9 cellular contexts compared by ENCODE assay signal in the genomic region with DNA sequence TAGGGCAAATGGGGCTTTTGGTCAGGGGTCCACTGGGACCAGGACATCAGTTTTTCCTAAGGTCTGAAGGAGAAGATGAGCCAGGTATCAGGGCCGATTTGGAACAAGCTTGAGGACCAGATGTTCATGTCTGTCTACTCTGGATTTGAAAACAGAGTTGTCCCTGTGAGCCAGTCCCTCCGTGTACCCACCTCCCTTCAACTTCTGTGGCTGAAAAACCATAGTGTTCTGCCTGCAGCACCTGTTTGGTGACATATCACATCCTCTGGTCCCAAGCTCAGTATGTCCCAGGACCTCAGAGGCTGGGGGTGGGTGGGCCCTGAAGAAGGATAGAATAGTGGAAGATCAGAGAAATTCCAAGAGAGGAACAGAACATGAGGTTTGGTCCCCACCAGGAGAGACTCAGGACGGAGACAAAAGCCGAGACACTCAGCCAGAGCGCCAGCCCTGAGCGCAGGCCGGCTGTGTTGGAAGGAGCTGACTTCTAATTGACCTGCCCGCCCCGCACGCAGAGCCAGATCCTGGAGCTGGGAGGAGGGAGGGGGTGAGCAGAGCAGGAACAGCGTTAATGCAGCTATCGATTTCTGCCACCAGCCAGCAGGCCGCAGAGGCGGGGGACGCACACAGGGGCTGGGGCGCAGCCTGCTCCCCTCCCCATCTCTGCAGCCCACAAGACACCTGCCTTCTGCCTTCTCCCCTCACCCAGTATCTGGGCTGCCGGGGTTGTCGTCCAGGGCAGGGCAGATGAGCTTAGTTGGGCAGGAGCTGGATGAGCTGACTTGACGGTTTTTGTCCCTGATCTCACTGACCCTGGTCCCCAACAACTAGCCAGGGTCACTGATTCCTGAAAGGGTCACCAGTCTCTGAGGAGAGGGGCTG. TPM values are rescaled to one million over a fixed set of nuclear protein-coding genes. Genes with fewer than 3 reads are reported as not detected.
DNase-seq lines count a peak whose midpoint lies in the region; ATAC-seq, FAIRE-seq and TF ChIP-seq lines count a peak whose summit lies in the region.
"Had no signal": no experiment of that assay in that cellular context is flagged by ENCODE, and none has a peak within 500 bp of the region (broad histone marks: within the 10 kb centered on the region; RNA-seq: fewer than 3 reads in every experiment).

No MANE protein-coding gene starts in this region.

- no peak overlapping the region for H3K23ac ChIP-seq in IMR-90 (ENCODE audit: low read depth, low read length)

- no peak overlapping the region for H2BK5ac ChIP-seq in IMR-90 (ENCODE audit: low read depth, low read length, poor library complexity, severe bottlenecking)

- H3K4ac ChIP-seq in IMR-90 (ENCODE audit: low read depth, low read length), result no peak overlapping the region

- no peak overlapping the region for H4K91ac ChIP-seq in IMR-90 (ENCODE audit: insufficient read depth, low read depth, low read length)

- H3K36me3 ChIP-seq in IMR-90 (ENCODE audit: control insufficient read depth, insufficient read depth, low read length) (peaks cover 22% of the 10 kb centered on the region), K562 (ENCODE audit: control insufficient read depth, insufficient read depth, low read length) (peaks cover 60% of the 10 kb centered on the region; the same call in 2 of the 3 replicates), lower lobe of right lung (peaks cover 20% of the 10 kb centered on the region), stomach smooth muscle (ENCODE audit: control insufficient read depth in 2 of 2, insufficient read depth in 2 of 2, low read length in 2 of 2) (peaks cover 2 to 16% of the 10 kb centered on the region in 2 donors)

- H3K27ac ChIP-seq in IMR-90 (ENCODE audit: insufficient read depth, low read length) (no peak overlapping the region), K562 (ENCODE audit: extremely low read depth, low read depth, low read length) (no peak overlapping the region), lower lobe of right lung (peak overlapping the region; percentile 6), stomach smooth muscle (ENCODE audit: low read length) (peak overlapping the region; percentile 55)

- TF ChIP-seq EP300 in K562 (IDR thresholded peaks at IDR 0.05; ENCODE audit: low read length), result no peak

- no peak overlapping the region for H3K18ac ChIP-seq in IMR-90 (ENCODE audit: low read depth, low read length)

- no peak overlapping the region for H2BK20ac ChIP-seq in IMR-90 (ENCODE audit: low read depth, low read length)

- CTCF ChIA-PET in IMR-90 (lab: Yijun Ruan, JAX), result interaction anchor here (1.6 kb wide), 1 partner anchor 88 kb away, joined by 6 read pairs; no protein-coding TSS in a partner anchor
- CTCF ChIA-PET in K562 (lab: Yijun Ruan, JAX; ENCODE audit: low intra/inter-chr PET ratio), result no interaction called here

- no peak overlapping the region for H4K8ac ChIP-seq in IMR-90 (ENCODE audit: low read depth in 2 of 2, low read length in 2 of 2)

- WGBS in IMR-90 (ENCODE audit: extremely low coverage in 2 of 2, insufficient read length in 1 of 2), 2 experiments, result 83% methylated on average over 2 of the region's 19 CpGs; no CpG with 5 or more reads in 1 of the 2 experiments
- 56% methylated on average over 15 of the region's 19 CpGs for WGBS in K562 (ENCODE audit: insufficient coverage, low coverage, missing lambda C conversion rate)

- intact Hi-C loops in IMR-90 (cut with micrococcal nuclease) (no loop called here), K562 (cut with micrococcal nuclease) (no loop called here), lower lobe of right lung (cut with DNase I) (no loop called here)

- H3K4me1 ChIP-seq in IMR-90 (ENCODE audit: control insufficient read depth, insufficient read depth, low read length) (peaks cover 16% of the 10 kb centered on the region), K562 (replicated peaks in 1 of 2; ENCODE audit: control insufficient read depth in 2 of 2, insufficient read depth in 2 of 2, low read length in 2 of 2) (peaks cover 21 to 59% of the 10 kb centered on the region in 2 experiments; a peak in 4 of 5 replicates), lower lobe of right lung (peaks cover 33% of the 10 kb centered on the region), stomach smooth muscle (ENCODE audit: control insufficient read depth, insufficient read depth, low read length) (peaks cover 53% of the 10 kb centered on the region)

- BruUV-seq in IMR-90 (replicated peaks; lab: Mats Ljungman, UMichigan) (no TSS peak), K562 (replicated peaks; lab: Mats Ljungman, UMichigan) (no TSS peak)

- H3K9me1 ChIP-seq in IMR-90 (ENCODE audit: insufficient read depth, low read length), result peaks cover 18% of the 10 kb centered on the region
- H3K9me1 ChIP-seq in K562 (ENCODE audit: control insufficient read depth, insufficient read depth, low read length), result peaks cover 6% of the 10 kb centered on the region

- H3K14ac ChIP-seq in IMR-90 (replicated peaks; ENCODE audit: low read depth, low read length), result no peak overlapping the region

- no peak overlapping the region for H3K56ac ChIP-seq in IMR-90 (ENCODE audit: extremely low read depth, insufficient read depth, low read length)

- no peak for TF ChIP-seq POLR2A in IMR-90 (IDR thresholded peaks at IDR 0.05; ENCODE audit: low read depth, low read length)
- TF ChIP-seq POLR2A in K562 (conservative IDR thresholded peaks at IDR 0.05), result no peak

- H3K4me3 ChIP-seq in IMR-90 (ENCODE audit: insufficient read depth, low read depth, low read length), result no peak overlapping the region
- H3K4me3 ChIP-seq in K562, result no peak overlapping the region
- no peak overlapping the region for H3K4me3 ChIP-seq in lower lobe of right lung
- peak overlapping the region; percentile 34 to 35 for H3K4me3 ChIP-seq in stomach smooth muscle (ENCODE audit: low read length in 2 of 2)

- DNase-seq in IMR-90, result no peak
- DNase-seq in K562 (ENCODE audit: extremely low read depth in 1 of 4, low spot score in 3 of 4), result peak in 1 of 4 experiments; percentile 36
- no peak for DNase-seq in lower lobe of right lung
- DNase-seq in CD1c-positive myeloid dendritic cell (ENCODE audit: extremely low spot score), result no peak
- DNase-seq: activated CD4-positive, alpha-beta memory T cell treated with anti-CD3 and anti-CD28 coated beads for 36 hours; Kasumi-1 had no signal

- H2AFZ ChIP-seq in IMR-90 (replicated peaks; ENCODE audit: low read length, poor library complexity) (no peak overlapping the region), K562 (ENCODE audit: low read depth, low read length) (no peak overlapping the region)

- FAIRE-seq in K562 (lab: Jason Lieb, UNC), result peak; percentile 67

- H3K79me2 ChIP-seq in K562 (ENCODE audit: control insufficient read depth, insufficient read depth, low read length), result peaks cover 84% of the 10 kb centered on the region

- in situ Hi-C loops in IMR-90 (cut with MboI; ENCODE audit: low sequenced_read_pairs) (no loop called here), K562 (cut with MboI) (no loop called here)

- H3K9me3 ChIP-seq in IMR-90 (ENCODE audit: control insufficient read depth, insufficient read depth, low read length) (no peaks in the 10 kb centered on the region), K562 (replicated peaks; ENCODE audit: control insufficient read depth, insufficient read depth, low read depth, low read length) (no peaks in the 10 kb centered on the region), lower lobe of right lung (no peaks in the 10 kb centered on the region), stomach smooth muscle (ENCODE audit: control insufficient read depth in 2 of 2, low read length in 2 of 2) (no peaks in the 10 kb centered on the region)

- no peak overlapping the region for H2BK15ac ChIP-seq in IMR-90 (ENCODE audit: low read depth, low read length)

- H3K9ac ChIP-seq in IMR-90 (ENCODE audit: low read depth, low read length), result no peak overlapping the region
- H3K9ac ChIP-seq in K562 (ENCODE audit: insufficient read depth in 1 of 2, low read depth in 2 of 2, low read length in 2 of 2), result peak overlapping the region in 1 of 2 experiments; percentile 66; a peak in 2 of 4 replicates
- peak overlapping the region in 1 of 2 donors; percentile 52 for H3K9ac ChIP-seq in stomach smooth muscle (ENCODE audit: low read length in 2 of 2)

- TF ChIP-seq CTCF in IMR-90 (conservative IDR thresholded peaks at IDR 0.05; ENCODE audit: low read depth, low read length), result no peak
- no peak for TF ChIP-seq CTCF in K562 (IDR thresholded peaks at IDR 0.05 in 2 of 3, conservative IDR thresholded peaks at IDR 0.05 in 1 of 3; ENCODE audit: insufficient read depth in 2 of 3, low read depth in 1 of 3, low read length in 3 of 3)
- no peak for TF ChIP-seq CTCF in lower lobe of right lung (IDR thresholded peaks at IDR 0.05)

- dilution Hi-C loops in IMR-90 (cut with HindIII; ENCODE audit: low sequenced_read_pairs, unreplicated experiment), result no loop called here

- H3K27me3 ChIP-seq in IMR-90 (ENCODE audit: control insufficient read depth, insufficient read depth, low read length), result no peaks in the 10 kb centered on the region
- no peaks in the 10 kb centered on the region for H3K27me3 ChIP-seq in K562 (ENCODE audit: control insufficient read depth in 2 of 2, insufficient read depth in 2 of 2, low read length in 2 of 2)
- no peaks in the 10 kb centered on the region for H3K27me3 ChIP-seq in lower lobe of right lung (ENCODE audit: low read depth)
- H3K27me3 ChIP-seq in stomach smooth muscle (ENCODE audit: control insufficient read depth in 1 of 2, insufficient read depth in 2 of 2, low read length in 2 of 2), result no peaks in the 10 kb centered on the region

- H3K4me2 ChIP-seq in IMR-90 (ENCODE audit: low read depth, low read length) (no peak overlapping the region), K562 (ENCODE audit: insufficient read depth, low read length) (no peak overlapping the region)

- H4K5ac ChIP-seq in IMR-90 (ENCODE audit: low read depth, low read length), result no peak overlapping the region

- H3K79me1 ChIP-seq in IMR-90 (ENCODE audit: low read depth in 1 of 2, low read length in 2 of 2), result peaks cover 12 to 48% of the 10 kb centered on the region in 2 experiments; a peak in 3 of 4 replicates

- no peak for TF ChIP-seq RAD21 in IMR-90 (IDR thresholded peaks at IDR 0.05; ENCODE audit: low read length)
- no peak for TF ChIP-seq RAD21 in K562 (CRISPR knock-in tag; conservative IDR thresholded peaks at IDR 0.05 in 1 of 2, IDR thresholded peaks at IDR 0.05 in 1 of 2)

- POLR2A ChIA-PET in IMR-90 (lab: Charles Lee; ENCODE audit: unreplicated experiment), result no interaction called here
- POLR2A ChIA-PET in K562 (lab: Yijun Ruan, JAX), result interaction anchor here (0.6 to 1.5 kb wide), 8 partner anchors 8 to 71 kb away, joined by 3 to 5 read pairs (median 3); no protein-coding TSS in a partner anchor

- peaks cover 52% of the 10 kb centered on the region for H4K20me1 ChIP-seq in IMR-90 (ENCODE audit: insufficient read depth, low read length)
- peaks cover 46% of the 10 kb centered on the region for H4K20me1 ChIP-seq in K562 (replicated peaks; ENCODE audit: control insufficient read depth, insufficient read depth, low read length)

- no peak for ATAC-seq in IMR-90 (ENCODE audit: low read depth)
- peak; percentile 51 for ATAC-seq in K562
- ATAC-seq in lower lobe of right lung, result no peak
- no peak for ATAC-seq in GM21576 (IDR thresholded peaks at IDR 0.05; ENCODE audit: unreplicated experiment)
- no peak for ATAC-seq in GM19035 (IDR thresholded peaks at IDR 0.05; ENCODE audit: unreplicated experiment)

- no peak overlapping the region for H2BK120ac ChIP-seq in IMR-90 (ENCODE audit: low read depth, low read length)

- H2AK9ac ChIP-seq in IMR-90 (replicated peaks; ENCODE audit: low read depth, low read length, poor library complexity), result peak overlapping the region; percentile 50

- H2AK5ac ChIP-seq in IMR-90 (ENCODE audit: low read depth, low read length), result no peak overlapping the region; the same call in 1 of the 2 replicates

RNA-seq across cellular contexts. Expression of a gene that starts 29.5 kb away (rescaled TPM):
- total RNA-seq in IMR-90 (2012; rRNA removed), result 24.9 and 30.8 TPM in 2 replicates
- 35.7 and 38.8 TPM in 2 replicates for polyA plus RNA-seq in IMR-90 (2012; rRNA removed)
- 34.7 and 72.2 TPM in 2 replicates for polyA plus RNA-seq in IMR-90 (2012; cell fraction: cytosol; rRNA removed)
- polyA plus RNA-seq in IMR-90 (2012; cell fraction: nucleus; rRNA removed; ENCODE audit: low replicate concordance), result 24.5 and 60.8 TPM in 2 replicates
- total RNA-seq in K562 (2011; cell fraction: chromatin; rRNA removed; ENCODE audit: low replicate concordance), result 44.6 and 81.0 TPM in 2 replicates
- 52.9 TPM in 2 replicates for total RNA-seq in K562 (2011; cell fraction: nucleolus; rRNA removed)
- 37.8 and 55.7 TPM in 2 replicates for total RNA-seq in K562 (2011; cell fraction: nucleoplasm; rRNA removed)
- total RNA-seq in K562 (2014; rRNA removed), result 121 and 123 TPM in 2 replicates
- 24.1 and 25.8 TPM in 2 replicates for total RNA-seq in K562 (2014; rRNA removed; fragmentation: Illumina TruSeq; extraction: Trizol)
- 40.6 and 45.1 TPM in 2 replicates for total RNA-seq in K562 (2015; rRNA removed; fragmentation: Illumina TruSeq; extraction: Trizol)
- total RNA-seq in K562 (2021), result 79.3 and 87.8 TPM in 2 replicates
- 44.8 and 51.8 TPM in 2 replicates for polyA plus RNA-seq in K562 (2011; rRNA removed)
- 47.3 and 134 TPM in 2 replicates for polyA plus RNA-seq in K562 (2011; cell fraction: cytosol; rRNA removed)
- 34.3 and 47.7 TPM in 2 replicates for polyA plus RNA-seq in K562 (2011; cell fraction: nucleus; rRNA removed)
- polyA plus RNA-seq in K562 (2012), result 63.1 and 65.7 TPM in 2 replicates
- 45.8 and 61.2 TPM in 2 replicates for polyA plus RNA-seq in K562 (2014; fragmentation: Illumina TruSeq; extraction: Trizol)
- 1 to 10 TPM; 1.9 to 4.6 TPM for polyA plus RNA-seq in K562 (2014; fragmentation: Nextera tagmentation; extraction: Ambion mirVana)
- 63.8 and 67.0 TPM in 2 replicates for polyA plus RNA-seq in K562 (2014; rRNA removed)
- polyA minus RNA-seq in K562 (2011; rRNA and poly(A)+ RNA removed), result 27.1 and 39.4 TPM in 2 replicates
- 47.5 and 54.4 TPM in 2 replicates for polyA minus RNA-seq in K562 (2011; cell fraction: cytosol; rRNA and poly(A)+ RNA removed)
- polyA minus RNA-seq in K562 (2011; cell fraction: nucleus; rRNA and poly(A)+ RNA removed), result 29.4 and 36.8 TPM in 2 replicates
- 27.3 TPM for total RNA-seq in lower lobe of right lung

Comparison
In these comparisons a context has a peak if more than half of its experiments do, and no peak if none do; other contexts are left out.
1. H3K27ac ChIP-seq: peak in lower lobe of right lung (single experiment) and stomach smooth muscle (single experiment); none in IMR-90 (single experiment) and K562 (single experiment).
2. H3K4me3 ChIP-seq: peak in stomach smooth muscle (2 of 2); none in IMR-90 (single experiment), K562 (single experiment) and lower lobe of right lung (single experiment).